In genomic region chr1:90211101-90211500, GRCh38 we compare ENCODE assay signal across 20 cellular contexts.
DNase-seq lines count a peak whose midpoint lies in the region; ATAC-seq and TF ChIP-seq lines count a peak whose summit lies in the region.
"Had no signal": no experiment of that assay in that cellular context is flagged by ENCODE, and none has a peak within 500 bp of the region (broad histone marks: within the 10 kb centered on the region; RNA-seq: fewer than 3 reads in every experiment).

No MANE protein-coding gene starts in this region.

- POLR2A ChIA-PET in MCF 10A (lab: Yijun Ruan, JAX) = no interaction called here

- H3K27ac Mint-ChIP-seq in MCF 10A (ENCODE audit: low read depth, unreplicated experiment) = no peak overlapping the region
- H3K27ac Mint-ChIP-seq: B cell; CD8-positive, alpha-beta T cell; HFFc6; IgD-negative memory B cell had no signal

- H3K27me3 ChIP-seq in mammary epithelial cell (ENCODE audit: insufficient read depth, low read length) = peaks cover 2% of the 10 kb centered on the region
- H3K27me3 ChIP-seq in RWPE2 (ENCODE audit: insufficient read depth, poor library complexity, severe bottlenecking) = no peaks in the 10 kb centered on the region
- H3K27me3 ChIP-seq: BLaER1 treated with 17β-estradiol and CSF1 and Interleukin-3, amounts not matched to agents 10 nM and 100 nM had no signal

- intact Hi-C loops in MCF 10A (cut with micrococcal nuclease) = no loop called here
- intact Hi-C loops in mammary epithelial cell (cut with micrococcal nuclease) = no loop called here
- intact Hi-C loops in left colon (cut with DNase I, micrococcal nuclease) = no loop called here

- in situ Hi-C loops in mammary epithelial cell (cut with MboI; ENCODE audit: low sequenced_read_pairs in 2 of 2) (no loop called here), GM13976 (cut with MboI; ENCODE audit: low sequenced_read_pairs, unreplicated experiment) (no loop called here)

- no peaks in the 10 kb centered on the region for H3K36me3 Mint-ChIP-seq in MCF 10A (ENCODE audit: insufficient read depth, unreplicated experiment)
- H3K36me3 Mint-ChIP-seq: CD8-positive, alpha-beta T cell; IgD-negative memory B cell had no signal

- no peak overlapping the region for H3K4me3 Mint-ChIP-seq in MCF 10A (ENCODE audit: unreplicated experiment)
- H3K4me3 Mint-ChIP-seq: B cell; CD8-positive, alpha-beta T cell; HFFc6; IgD-negative memory B cell had no signal

- H3K4me2 ChIP-seq in mammary epithelial cell (ENCODE audit: insufficient read depth, low read depth, low read length) = no peak overlapping the region
- H3K4me2 ChIP-seq: BLaER1 treated with 17β-estradiol and CSF1 and Interleukin-3, amounts not matched to agents 10 nM and 100 nM had no signal

- no peaks in the 10 kb centered on the region for H3K27me3 Mint-ChIP-seq in MCF 10A (ENCODE audit: insufficient read depth, unreplicated experiment)
- H3K27me3 Mint-ChIP-seq: B cell had no signal

- H3K9ac ChIP-seq in mammary epithelial cell (ENCODE audit: insufficient read depth, low read length) = no peak overlapping the region
- H3K9ac ChIP-seq: BLaER1 treated with 17β-estradiol and CSF1 and Interleukin-3, amounts not matched to agents 10 nM and 100 nM had no signal

- H3K9me3 ChIP-seq in mammary epithelial cell (replicated peaks; ENCODE audit: insufficient read depth, low read length) (no peaks in the 10 kb centered on the region), RWPE2 (ENCODE audit: severe bottlenecking) (no peaks in the 10 kb centered on the region)
- H3K9me3 ChIP-seq: BLaER1 treated with 17β-estradiol and CSF1 and Interleukin-3, amounts not matched to agents 10 nM and 100 nM had no signal

- DNase-seq in MCF 10A (ENCODE audit: unreplicated experiment) (peak; percentile 24), mammary epithelial cell (no peak), RWPE2 (ENCODE audit: low spot score) (no peak), left colon (no peak), GM13976 (ENCODE audit: low spot score) (no peak), NCI-H2107 treated with DMSO at 0.1 percent for 48 hours (lab: John Stamatoyannopoulos, UW; ENCODE audit: unreplicated experiment) (no peak)
- no peak for DNase-seq in activated CD4-positive, alpha-beta T cell treated with anti-CD3 and anti-CD28 coated beads for 48 hours
- DNase-seq: CD8-positive, alpha-beta T cell; COR-L47; DMS 273 treated with DMSO at 0.1 percent for 48 hours; DMS79; GDM1; GOT3; H7; HFFc6 had no signal

- H3K27ac ChIP-seq in mammary epithelial cell (ENCODE audit: insufficient read depth, low read depth, low read length) = no peak overlapping the region
- H3K27ac ChIP-seq in RWPE2 (ENCODE audit: poor library complexity, severe bottlenecking) = no peak overlapping the region
- H3K27ac ChIP-seq: BLaER1 treated with 17β-estradiol and CSF1 and Interleukin-3, amounts not matched to agents 10 nM and 100 nM had no signal

- H3K4me1 ChIP-seq in mammary epithelial cell (ENCODE audit: insufficient read depth, low read length) = no peaks in the 10 kb centered on the region
- H3K4me1 ChIP-seq in RWPE2 (ENCODE audit: insufficient read depth, poor library complexity, severe bottlenecking) = no peaks in the 10 kb centered on the region
- H3K4me1 ChIP-seq: BLaER1 treated with 17β-estradiol and CSF1 and Interleukin-3, amounts not matched to agents 10 nM and 100 nM had no signal

- BruUV-seq in MCF 10A (replicated peaks; lab: Mats Ljungman, UMichigan) = no TSS peak
- BruUV-seq in mammary epithelial cell (replicated peaks; lab: Mats Ljungman, UMichigan) = no TSS peak

- no peak overlapping the region for H2AFZ ChIP-seq in mammary epithelial cell (ENCODE audit: low read depth, low read length)

- H3K4me1 Mint-ChIP-seq in MCF 10A (ENCODE audit: insufficient read depth, unreplicated experiment) = peaks cover 11% of the 10 kb centered on the region
- H3K4me1 Mint-ChIP-seq: B cell, IgD-negative memory B cell had no signal

- H3K36me3 ChIP-seq in mammary epithelial cell (ENCODE audit: insufficient read depth, low read length) (no peaks in the 10 kb centered on the region), RWPE2 (ENCODE audit: low read depth) (no peaks in the 10 kb centered on the region)
- H3K36me3 ChIP-seq: BLaER1 treated with 17β-estradiol and CSF1 and Interleukin-3, amounts not matched to agents 10 nM and 100 nM had no signal

- dilution Hi-C loops in mammary epithelial cell (cut with HindIII; ENCODE audit: low sequenced_read_pairs) = no loop called here

- ATAC-seq in RWPE2 (ENCODE audit: low read depth) (peak; percentile 42; the same call in 1 of the 3 replicates), left colon (peak; percentile 63)
- ATAC-seq: CD8-positive, alpha-beta T cell; HCT116; HepG2 had no signal

- no peaks in the 10 kb centered on the region for H3K79me2 ChIP-seq in mammary epithelial cell (ENCODE audit: insufficient read depth, low read length)

- no peak overlapping the region for H3K4me3 ChIP-seq in mammary epithelial cell (replicated peaks in 1 of 3; ENCODE audit: insufficient read depth in 1 of 3, low read depth in 2 of 3, low read length in 3 of 3)
- no peak overlapping the region for H3K4me3 ChIP-seq in RWPE2 (ENCODE audit: severe bottlenecking)
- H3K4me3 ChIP-seq: BLaER1 treated with 17β-estradiol and CSF1 and Interleukin-3, amounts not matched to agents 10 nM and 100 nM had no signal

- CTCF ChIA-PET in MCF 10A (lab: Yijun Ruan, JAX) = interaction anchor here (0.6 to 1.6 kb wide), 2 partner anchors 10 to 504 kb away, joined by 3 read pairs; no protein-coding TSS in a partner anchor
- CTCF ChIA-PET in mammary epithelial cell (lab: Charles Lee; ENCODE audit: low non-redundant PET) = no interaction called here

- no peaks in the 10 kb centered on the region for H3K9me3 Mint-ChIP-seq in MCF 10A (ENCODE audit: unreplicated experiment)
- H3K9me3 Mint-ChIP-seq: CD8-positive, alpha-beta T cell; IgD-negative memory B cell had no signal

- no peaks in the 10 kb centered on the region for H4K20me1 ChIP-seq in mammary epithelial cell (ENCODE audit: insufficient read depth, low read length)
- H4K20me1 ChIP-seq: BLaER1 treated with 17β-estradiol and CSF1 and Interleukin-3, amounts not matched to agents 10 nM and 100 nM had no signal

- TF ChIP-seq CTCF in MCF 10A (IDR thresholded peaks at IDR 0.05; ENCODE audit: unreplicated experiment) (no peak), mammary epithelial cell (conservative IDR thresholded peaks at IDR 0.05 in 1 of 2, IDR thresholded peaks at IDR 0.05 in 1 of 2; ENCODE audit: extremely low read depth in 1 of 2, insufficient read depth in 1 of 2, low read depth in 1 of 2, low read length in 2 of 2) (no peak), RWPE2 (IDR thresholded peaks at IDR 0.05; ENCODE audit: poor library complexity, severe bottlenecking) (no peak), GM13976 (IDR thresholded peaks at IDR 0.05; ENCODE audit: borderline replicate concordance, control extremely low read depth, extremely low read depth, insufficient read depth, missing control alignments) (no peak)
